ENCODE assay signal across 11 cellular contexts in the genomic region with DNA sequence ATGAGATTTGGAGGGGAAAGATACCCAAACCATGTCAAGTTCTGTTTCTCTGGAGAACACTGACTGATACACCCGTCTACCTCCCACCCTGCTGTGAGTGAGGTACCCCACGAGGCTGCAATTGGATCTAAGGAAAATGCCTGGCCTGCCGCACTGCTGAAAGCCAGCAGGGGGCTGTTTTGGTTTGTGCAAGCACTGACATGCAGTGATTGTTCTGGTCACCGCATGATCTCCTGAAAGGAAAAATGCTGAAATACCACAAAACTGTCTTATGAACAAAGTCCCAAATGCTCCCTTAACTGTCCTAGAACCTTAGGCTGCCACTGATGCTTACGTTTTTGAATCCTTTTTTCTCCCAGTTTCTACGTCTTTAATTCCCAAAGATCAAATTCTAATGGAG.
DNase-seq lines count a peak whose midpoint lies in the region; ATAC-seq, FAIRE-seq and TF ChIP-seq lines count a peak whose summit lies in the region.
"Had no signal": no experiment of that assay in that cellular context is flagged by ENCODE, and none has a peak within 500 bp of the region (broad histone marks: within the 10 kb centered on the region; RNA-seq: fewer than 3 reads in every experiment).

No MANE protein-coding gene starts in this region.

- POLR2A ChIA-PET in CD4-positive, alpha-beta T cell (lab: Charles Lee) = no interaction called here

- peaks cover 43% of the 10 kb centered on the region for H3K4me1 Mint-ChIP-seq in chondrocyte (ENCODE audit: low read depth)
- H3K4me1 Mint-ChIP-seq in CD4-positive, alpha-beta T cell (ENCODE audit: low read depth) = no peaks in the 10 kb centered on the region

- peaks cover 12% of the 10 kb centered on the region for H3K9me3 Mint-ChIP-seq in chondrocyte (ENCODE audit: low read depth)
- H3K9me3 Mint-ChIP-seq in CD4-positive, alpha-beta T cell = peaks cover 6% of the 10 kb centered on the region

- no peak overlapping the region for H3K27ac ChIP-seq in CD4-positive, alpha-beta T cell (ENCODE audit: low read depth, low read length)
- H3K27ac ChIP-seq: pancreas had no signal

- CTCF ChIA-PET in CD4-positive, alpha-beta T cell (lab: Charles Lee) = interaction anchor here (0.6 kb wide), 1 partner anchor 214 kb away, joined by 4 read pairs; no protein-coding TSS in a partner anchor

- FAIRE-seq in HTR-8/SVneo (lab: Jason Lieb, UNC) = peak; percentile 69
- FAIRE-seq: endometrium, pancreas had no signal

- TF ChIP-seq CTCF in AG09319 (IDR thresholded peaks at IDR 0.05; ENCODE audit: low read depth, low read length) = peak; percentile 58
- TF ChIP-seq CTCF in chondrocyte (IDR thresholded peaks at IDR 0.05) = peak; percentile 80
- TF ChIP-seq CTCF in CD4-positive, alpha-beta T cell (IDR thresholded peaks at IDR 0.05) = no peak

- no peaks in the 10 kb centered on the region for H3K27me3 ChIP-seq in CD4-positive, alpha-beta T cell (ENCODE audit: control insufficient read depth, insufficient read depth, low read length)
- H3K27me3 ChIP-seq: pancreas had no signal

- no peaks in the 10 kb centered on the region for H3K36me3 Mint-ChIP-seq in chondrocyte (ENCODE audit: low read depth)
- no peaks in the 10 kb centered on the region for H3K36me3 Mint-ChIP-seq in CD4-positive, alpha-beta T cell (ENCODE audit: low read depth)

- intact Hi-C loops in CD4-positive, alpha-beta T cell (cut with DNase I, micrococcal nuclease) = no loop called here

- H3K27ac Mint-ChIP-seq in chondrocyte (ENCODE audit: unreplicated experiment) = peak overlapping the region; percentile 46
- H3K27ac Mint-ChIP-seq in CD4-positive, alpha-beta T cell = no peak overlapping the region
- H3K27ac Mint-ChIP-seq: stimulated activated naive CD8-positive, alpha-beta T cell treated with anti-CD3 and anti-CD28 coated beads, Interleukin-15, Interleukin-2, amounts not matched to agents 100 ng/mL and 50 ng/mL, for 24 hours had no signal

- H3K4me3 Mint-ChIP-seq in chondrocyte (ENCODE audit: unreplicated experiment) = no peak overlapping the region
- no peak overlapping the region for H3K4me3 Mint-ChIP-seq in CD4-positive, alpha-beta T cell
- H3K4me3 Mint-ChIP-seq: stimulated activated naive CD8-positive, alpha-beta T cell treated with anti-CD3 and anti-CD28 coated beads, Interleukin-15, Interleukin-2, amounts not matched to agents 100 ng/mL and 50 ng/mL, for 24 hours had no signal

- ATAC-seq in HG02973 (IDR thresholded peaks at IDR 0.05; ENCODE audit: unreplicated experiment) = no peak
- no peak for ATAC-seq in CD4-positive, alpha-beta T cell (ENCODE audit: poor library complexity)

- no peaks in the 10 kb centered on the region for H3K27me3 Mint-ChIP-seq in chondrocyte (ENCODE audit: low read depth)
- H3K27me3 Mint-ChIP-seq in CD4-positive, alpha-beta T cell = peaks cover 16% of the 10 kb centered on the region

- DNase-seq in AG09319 (ENCODE audit: extremely low read depth, low read depth) (no peak), HTR-8/SVneo (ENCODE audit: insufficient read length, low spot score) (peak; percentile 66), chondrocyte (ENCODE audit: low spot score) (no peak), lung microvascular endothelial cell (ENCODE audit: low read depth in 2 of 2) (peak; percentile 28 to 48), NCI-H510A treated with DMSO at 0.1 percent for 48 hours (lab: John Stamatoyannopoulos, UW) (no peak), GOT3 (lab: John Stamatoyannopoulos, UW) (no peak)
- no peak for DNase-seq in CD4-positive, alpha-beta T cell
- DNase-seq: pancreas had no signal

- H3K9me3 ChIP-seq in CD4-positive, alpha-beta T cell (ENCODE audit: control insufficient read depth, low read length) = no peaks in the 10 kb centered on the region
- H3K9me3 ChIP-seq: pancreas had no signal

Comparison
In these comparisons a context has a peak if more than half of its experiments do, and no peak if none do; other contexts are left out.
1. DNase-seq: peak in HTR-8/SVneo (single experiment) and lung microvascular endothelial cell (2 of 2); none in AG09319 (single experiment), chondrocyte (single experiment), NCI-H510A treated with DMSO at 0.1 percent for 48 hours (single experiment), CD4-positive, alpha-beta T cell (0 of 10) and GOT3 (single experiment).